In the genomic region with DNA sequence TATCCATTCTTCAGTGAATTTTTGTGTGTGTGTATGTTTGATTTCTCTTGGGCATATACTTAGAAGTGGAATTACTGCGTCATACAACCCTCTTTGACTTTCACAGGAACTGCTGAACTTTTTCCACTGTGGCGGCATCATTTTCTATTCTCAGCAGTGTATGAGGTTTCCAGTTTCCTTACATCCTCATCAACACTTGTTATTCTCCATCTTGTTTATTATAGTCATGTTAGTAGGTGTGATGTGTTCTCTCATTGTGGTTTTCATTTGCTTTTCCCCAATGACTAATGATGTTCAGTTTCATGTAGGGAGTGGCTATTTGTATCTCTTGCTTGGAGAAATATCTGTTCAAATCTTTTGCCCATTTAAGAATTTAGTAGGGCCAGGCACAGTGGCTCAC, we compare ENCODE assay signal across 13 cellular contexts. TPM values are rescaled to one million over a fixed set of nuclear protein-coding genes. Genes with fewer than 3 reads are reported as not detected.
DNase-seq lines count a peak whose midpoint lies in the region; ATAC-seq, FAIRE-seq and TF ChIP-seq lines count a peak whose summit lies in the region.
"Had no signal": no experiment of that assay in that cellular context is flagged by ENCODE, and none has a peak within 500 bp of the region (broad histone marks: within the 10 kb centered on the region; RNA-seq: fewer than 3 reads in every experiment).

No MANE protein-coding gene starts in this region.

- no peaks in the 10 kb centered on the region for H3K9me3 Mint-ChIP-seq in T-helper 2 cell treated with Interferon-gamma antibody and Interleukin-4, amounts not matched to agents 5 μg/mL and 100 μg/mL, for 36 hours
- H3K9me3 Mint-ChIP-seq in progenitor cell of endocrine pancreas (ENCODE audit: low read depth): no peaks in the 10 kb centered on the region

- H3K36me3 Mint-ChIP-seq in T-helper 2 cell treated with Interferon-gamma antibody and Interleukin-4, amounts not matched to agents 5 μg/mL and 100 μg/mL, for 36 hours (ENCODE audit: low read depth): peaks cover 27% of the 10 kb centered on the region
- H3K36me3 Mint-ChIP-seq in progenitor cell of endocrine pancreas (ENCODE audit: insufficient read depth): peaks cover 16% of the 10 kb centered on the region

- FAIRE-seq in K562 (lab: Jason Lieb, UNC) (no peak), pancreas (lab: Jason Lieb, UNC) (no peak)

- intact Hi-C loops in K562 (cut with micrococcal nuclease) (loop anchor here (10.0 kb wide), 1 partner anchor 202 kb away; no protein-coding TSS in a partner anchor), pancreas (cut with DNase I) (no loop called here), thyroid gland (cut with DNase I) (no loop called here)

- POLR2A ChIA-PET in K562 (lab: Yijun Ruan, JAX): no interaction called here

- WGBS in K562 (ENCODE audit: insufficient coverage, low coverage, missing lambda C conversion rate): 100% methylated on average over 2 of the region's 2 CpGs
- 95 to 96% methylated on average over 2 of the region's 2 CpGs for WGBS in pancreas, 2 donors
- WGBS in thyroid gland, 2 donors: 88 to 97% methylated on average over 2 of the region's 2 CpGs

- peaks cover 49% of the 10 kb centered on the region for H3K79me2 ChIP-seq in K562 (ENCODE audit: control insufficient read depth, insufficient read depth, low read length)

- BruUV-seq in K562 (replicated peaks; lab: Mats Ljungman, UMichigan): no TSS peak

- peaks cover 34% of the 10 kb centered on the region for H3K36me3 ChIP-seq in K562 (ENCODE audit: control insufficient read depth, insufficient read depth, low read length)
- H3K36me3 ChIP-seq in pancreas: peaks cover 0 to 14% (median 3%) of the 10 kb centered on the region in 3 donors
- H3K36me3 ChIP-seq in thyroid gland: peaks cover 14 to 15% of the 10 kb centered on the region in 2 donors

- H3K9me1 ChIP-seq in K562 (ENCODE audit: control insufficient read depth, insufficient read depth, low read length): no peaks in the 10 kb centered on the region

- H3K9me3 ChIP-seq in K562 (replicated peaks; ENCODE audit: control insufficient read depth, insufficient read depth, low read depth, low read length) (no peaks in the 10 kb centered on the region), pancreas (no peaks in the 10 kb centered on the region), thyroid gland (no peaks in the 10 kb centered on the region)
- H3K9me3 ChIP-seq: SJSA1 had no signal

- no peaks in the 10 kb centered on the region for H4K20me1 ChIP-seq in K562 (replicated peaks; ENCODE audit: control insufficient read depth, insufficient read depth, low read length)

- peak overlapping the region; percentile 44 for H3K4me3 Mint-ChIP-seq in T-helper 2 cell treated with Interferon-gamma antibody and Interleukin-4, amounts not matched to agents 5 μg/mL and 100 μg/mL, for 36 hours
- peak overlapping the region; percentile 52 for H3K4me3 Mint-ChIP-seq in progenitor cell of endocrine pancreas (ENCODE audit: low read depth)

- in situ Hi-C loops in K562 (cut with MboI): no loop called here

- H3K4me1 ChIP-seq in K562 (replicated peaks in 1 of 2; ENCODE audit: control insufficient read depth in 2 of 2, insufficient read depth in 2 of 2, low read length in 2 of 2) (peaks cover 23% of the 10 kb centered on the region in 2 experiments), pancreas (peaks cover 0 to 20% (median 0%) of the 10 kb centered on the region in 3 donors), thyroid gland (peaks cover 22 to 26% of the 10 kb centered on the region in 2 donors)

- TF ChIP-seq POLR2A in K562 (conservative IDR thresholded peaks at IDR 0.05): no peak
- no peak for TF ChIP-seq POLR2A in thyroid gland (IDR thresholded peaks at IDR 0.05)

- ATAC-seq in K562 (no peak), pancreas (no peak)
- ATAC-seq: right cardiac atrium had no signal

- H2AFZ ChIP-seq in K562 (ENCODE audit: low read depth, low read length): no peak overlapping the region

- CTCF ChIA-PET in K562 (lab: Yijun Ruan, JAX; ENCODE audit: low intra/inter-chr PET ratio): interaction anchor here (0.6 kb wide), 1 partner anchor 117 kb away, joined by 3 read pairs; no protein-coding TSS in a partner anchor

- H3K27me3 ChIP-seq in K562 (ENCODE audit: control insufficient read depth in 2 of 2, insufficient read depth in 2 of 2, low read length in 2 of 2): no peaks in the 10 kb centered on the region
- no peaks in the 10 kb centered on the region for H3K27me3 ChIP-seq in pancreas
- H3K27me3 ChIP-seq in thyroid gland: no peaks in the 10 kb centered on the region
- H3K27me3 ChIP-seq: SJSA1 had no signal

- no peak for TF ChIP-seq EP300 in K562 (IDR thresholded peaks at IDR 0.05; ENCODE audit: low read length)

- TF ChIP-seq CTCF in GM12865 (IDR thresholded peaks at IDR 0.05; ENCODE audit: insufficient read depth, low read depth, low read length, missing control alignments) (no peak), K562 (IDR thresholded peaks at IDR 0.05 in 2 of 3, conservative IDR thresholded peaks at IDR 0.05 in 1 of 3; ENCODE audit: insufficient read depth in 2 of 3, low read depth in 1 of 3, low read length in 3 of 3) (no peak), progenitor cell of endocrine pancreas (IDR thresholded peaks at IDR 0.05; ENCODE audit: unreplicated experiment) (no peak), pancreas (IDR thresholded peaks at IDR 0.05) (no peak), thyroid gland (IDR thresholded peaks at IDR 0.05) (no peak)

- no peak overlapping the region for H3K9ac ChIP-seq in K562 (ENCODE audit: insufficient read depth in 1 of 2, low read depth in 2 of 2, low read length in 2 of 2)

- peaks cover 31% of the 10 kb centered on the region for H3K4me1 Mint-ChIP-seq in T-helper 2 cell treated with Interferon-gamma antibody and Interleukin-4, amounts not matched to agents 5 μg/mL and 100 μg/mL, for 36 hours (ENCODE audit: low read depth)
- H3K4me1 Mint-ChIP-seq in progenitor cell of endocrine pancreas (ENCODE audit: low read depth): peaks cover 31% of the 10 kb centered on the region

- H3K27ac Mint-ChIP-seq in T-helper 2 cell treated with Interferon-gamma antibody and Interleukin-4, amounts not matched to agents 5 μg/mL and 100 μg/mL, for 36 hours: peak overlapping the region; percentile 93
- peak overlapping the region; percentile 13 for H3K27ac Mint-ChIP-seq in progenitor cell of endocrine pancreas

- TF ChIP-seq RAD21 in K562 (CRISPR knock-in tag; conservative IDR thresholded peaks at IDR 0.05 in 1 of 2, IDR thresholded peaks at IDR 0.05 in 1 of 2): no peak

- H3K4me3 ChIP-seq in GM12865 (ENCODE audit: low read depth, low read length) (no peak overlapping the region), K562 (no peak overlapping the region), pancreas (no peak overlapping the region), thyroid gland (replicated peaks in 1 of 3) (no peak overlapping the region)
- H3K4me3 ChIP-seq: SJSA1 had no signal

- H3K4me2 ChIP-seq in K562 (ENCODE audit: insufficient read depth, low read length): no peak overlapping the region; the same call in 1 of the 2 replicates

- DNase-seq in GM12865 (ENCODE audit: low read depth) (peak; percentile 38), K562 (ENCODE audit: extremely low read depth in 1 of 4, low spot score in 3 of 4) (no peak), progenitor cell of endocrine pancreas (ENCODE audit: low spot score, unreplicated experiment) (no peak), nucleus accumbens (lab: John Stamatoyannopoulos, UW) (no peak), pancreas (no peak), HuH-7.5 (ENCODE audit: low spot score) (no peak), thyroid gland (no peak)
- peak; percentile 73 for DNase-seq in T-helper 2 cell treated with Interferon-gamma antibody and Interleukin-4, amounts not matched to agents 5 μg/mL and 100 μg/mL, for 36 hours (ENCODE audit: low spot score)
- DNase-seq: COR-L47, dermis blood vessel endothelial cell, NCI-H187, right cardiac atrium had no signal

- H3K27ac ChIP-seq in K562 (ENCODE audit: extremely low read depth, low read depth, low read length): no peak overlapping the region; the same call in 2 of the 3 replicates
- H3K27ac ChIP-seq in pancreas: no peak overlapping the region
- H3K27ac ChIP-seq in thyroid gland: no peak overlapping the region
- H3K27ac ChIP-seq: SJSA1 had no signal

- H3K27me3 Mint-ChIP-seq in T-helper 2 cell treated with Interferon-gamma antibody and Interleukin-4, amounts not matched to agents 5 μg/mL and 100 μg/mL, for 36 hours (ENCODE audit: low read depth): no peaks in the 10 kb centered on the region
- H3K27me3 Mint-ChIP-seq in progenitor cell of endocrine pancreas: no peaks in the 10 kb centered on the region

RNA-seq across cellular contexts. Expression of a gene that starts 2.6 kb away (rescaled TPM):
- 23.5 and 37.2 TPM in 2 replicates for total RNA-seq in K562 (2011; cell fraction: chromatin; rRNA removed; ENCODE audit: low replicate concordance)
- 21.8 and 28.7 TPM in 2 replicates for total RNA-seq in K562 (2011; cell fraction: nucleolus; rRNA removed)
- total RNA-seq in K562 (2011; cell fraction: nucleoplasm; rRNA removed): 13.2 and 19.8 TPM in 2 replicates
- total RNA-seq in K562 (2014; rRNA removed): 6.0 and 6.6 TPM in 2 replicates
- total RNA-seq in K562 (2014; rRNA removed; fragmentation: Illumina TruSeq; extraction: Trizol): 5.3 and 5.6 TPM in 2 replicates
- total RNA-seq in K562 (2015; rRNA removed; fragmentation: Illumina TruSeq; extraction: Trizol): 6.3 and 7.0 TPM in 2 replicates
- total RNA-seq in K562 (2021): 6.3 and 6.4 TPM in 2 replicates
- 2.7 and 3.4 TPM in 2 replicates for polyA plus RNA-seq in K562 (2011; rRNA removed)
- 2.5 and 2.8 TPM in 2 replicates for polyA plus RNA-seq in K562 (2011; cell fraction: cytosol; rRNA removed)
- 3.9 and 4.7 TPM in 2 replicates for polyA plus RNA-seq in K562 (2011; cell fraction: nucleus; rRNA removed)
- 3.0 and 3.1 TPM in 2 replicates for polyA plus RNA-seq in K562 (2012)
- 4.1 and 4.3 TPM in 2 replicates for polyA plus RNA-seq in K562 (2014; fragmentation: Illumina TruSeq; extraction: Trizol)
- polyA plus RNA-seq in K562 (2014; fragmentation: Nextera tagmentation; extraction: Ambion mirVana): under 1 TPM; 0.62 to 0.70 TPM
- 3.7 and 5.1 TPM in 2 replicates for polyA plus RNA-seq in K562 (2014; rRNA removed)
- 13.0 and 14.1 TPM in 2 replicates for polyA minus RNA-seq in K562 (2011; rRNA and poly(A)+ RNA removed)
- polyA minus RNA-seq in K562 (2011; cell fraction: cytosol; rRNA and poly(A)+ RNA removed): 5.1 and 5.7 TPM in 2 replicates
- polyA minus RNA-seq in K562 (2011; cell fraction: nucleus; rRNA and poly(A)+ RNA removed): 9.2 and 10.7 TPM in 2 replicates
- 12.4 and 12.7 TPM in 2 replicates for total RNA-seq in progenitor cell of endocrine pancreas
- 1 to 10 TPM; 3.6 to 5.2 (median 4.4) TPM for total RNA-seq in pancreas
- 1 to 10 TPM; 3.4 to 4.1 TPM for polyA plus RNA-seq in pancreas
- 10 to 100 TPM; 10.6 to 19.4 (median 15.9) TPM for total RNA-seq in thyroid gland

RNA-seq across cellular contexts. Expression of a gene that starts 24.4 kb away (rescaled TPM):
- total RNA-seq in K562 (2011; cell fraction: chromatin; rRNA removed; ENCODE audit: low replicate concordance): 400 and 555 TPM in 2 replicates
- total RNA-seq in K562 (2011; cell fraction: nucleolus; rRNA removed): 648 and 678 TPM in 2 replicates
- total RNA-seq in K562 (2011; cell fraction: nucleoplasm; rRNA removed): 701 and 1,157 TPM in 2 replicates
- 1,796 and 1,973 TPM in 2 replicates for total RNA-seq in K562 (2014; rRNA removed)
- total RNA-seq in K562 (2014; rRNA removed; fragmentation: Illumina TruSeq; extraction: Trizol): 2,499 and 2,531 TPM in 2 replicates
- 3,220 and 3,261 TPM in 2 replicates for total RNA-seq in K562 (2015; rRNA removed; fragmentation: Illumina TruSeq; extraction: Trizol)
- 1,614 and 1,743 TPM in 2 replicates for total RNA-seq in K562 (2021)
- polyA plus RNA-seq in K562 (2011; rRNA removed): 2,587 and 3,088 TPM in 2 replicates
- 2,689 and 4,292 TPM in 2 replicates for polyA plus RNA-seq in K562 (2011; cell fraction: cytosol; rRNA removed)
- polyA plus RNA-seq in K562 (2011; cell fraction: nucleus; rRNA removed): 951 and 1,340 TPM in 2 replicates
- 1,770 and 3,341 TPM in 2 replicates for polyA plus RNA-seq in K562 (2012)
- 4,080 and 4,558 TPM in 2 replicates for polyA plus RNA-seq in K562 (2014; fragmentation: Illumina TruSeq; extraction: Trizol)
- 1,000 to 10,000 TPM; 2,219 to 2,376 TPM for polyA plus RNA-seq in K562 (2014; fragmentation: Nextera tagmentation; extraction: Ambion mirVana)
- 2,953 and 3,005 TPM in 2 replicates for polyA plus RNA-seq in K562 (2014; rRNA removed)
- 933 and 1,147 TPM in 2 replicates for polyA minus RNA-seq in K562 (2011; rRNA and poly(A)+ RNA removed)
- polyA minus RNA-seq in K562 (2011; cell fraction: cytosol; rRNA and poly(A)+ RNA removed): 732 and 781 TPM in 2 replicates
- polyA minus RNA-seq in K562 (2011; cell fraction: nucleus; rRNA and poly(A)+ RNA removed): 303 and 594 TPM in 2 replicates
- 1,044 and 1,067 TPM in 2 replicates for total RNA-seq in progenitor cell of endocrine pancreas
- 1,000 to 10,000 TPM in 3 of 6 donors, 100 to 1,000 TPM in 3; 746 to 1,435 (median 897) TPM for total RNA-seq in pancreas
- polyA plus RNA-seq in pancreas: 1,000 to 10,000 TPM; 1,882 to 2,729 TPM
- total RNA-seq in thyroid gland: 1,000 to 10,000 TPM; 1,286 to 2,844 (median 1,849) TPM

RNA-seq across cellular contexts. Expression of a gene that starts 24.6 kb away (rescaled TPM):
- total RNA-seq in K562 (2011; cell fraction: chromatin; rRNA removed; ENCODE audit: low replicate concordance): 55.1 and 93.1 TPM in 2 replicates
- total RNA-seq in K562 (2011; cell fraction: nucleolus; rRNA removed): 44.6 and 44.7 TPM in 2 replicates
- total RNA-seq in K562 (2011; cell fraction: nucleoplasm; rRNA removed): 34.8 and 38.2 TPM in 2 replicates
- total RNA-seq in K562 (2014; rRNA removed): 9.0 and 9.9 TPM in 2 replicates
- 3.2 and 4.1 TPM in 2 replicates for total RNA-seq in K562 (2014; rRNA removed; fragmentation: Illumina TruSeq; extraction: Trizol)
- 4.6 and 5.5 TPM in 2 replicates for total RNA-seq in K562 (2015; rRNA removed; fragmentation: Illumina TruSeq; extraction: Trizol)
- total RNA-seq in K562 (2021): 16.2 and 16.9 TPM in 2 replicates
- polyA plus RNA-seq in K562 (2011; rRNA removed): 4.7 and 6.1 TPM in 2 replicates
- 3.1 and 6.4 TPM in 2 replicates for polyA plus RNA-seq in K562 (2011; cell fraction: cytosol; rRNA removed)
- 20.1 and 28.5 TPM in 2 replicates for polyA plus RNA-seq in K562 (2011; cell fraction: nucleus; rRNA removed)
- 6.8 and 13.7 TPM in 2 replicates for polyA plus RNA-seq in K562 (2012)
- polyA plus RNA-seq in K562 (2014; fragmentation: Illumina TruSeq; extraction: Trizol): 6.2 and 7.4 TPM in 2 replicates
- under 1 TPM; 0.07 to 0.32 TPM for polyA plus RNA-seq in K562 (2014; fragmentation: Nextera tagmentation; extraction: Ambion mirVana)
- 8.5 and 11.3 TPM in 2 replicates for polyA plus RNA-seq in K562 (2014; rRNA removed)
- polyA minus RNA-seq in K562 (2011; rRNA and poly(A)+ RNA removed): 8.0 and 9.1 TPM in 2 replicates
- polyA minus RNA-seq in K562 (2011; cell fraction: cytosol; rRNA and poly(A)+ RNA removed): 5.1 and 7.0 TPM in 2 replicates
- 14.7 and 16.1 TPM in 2 replicates for polyA minus RNA-seq in K562 (2011; cell fraction: nucleus; rRNA and poly(A)+ RNA removed)
- 28.5 TPM in 2 replicates for total RNA-seq in progenitor cell of endocrine pancreas
- total RNA-seq in pancreas: 10 to 100 TPM in 1 of 6 donors, 1 to 10 TPM in 5; 4.3 to 12.4 (median 6.9) TPM
- polyA plus RNA-seq in pancreas: 10 to 100 TPM; 21.9 to 24.9 TPM
- 10 to 100 TPM; 13.7 to 19.6 (median 16.3) TPM for total RNA-seq in thyroid gland

RNA-seq across cellular contexts. Expression of a gene that starts 29.8 kb away (rescaled TPM):
- 9.0 and 31.6 TPM in 2 replicates for total RNA-seq in K562 (2011; cell fraction: chromatin; rRNA removed; ENCODE audit: low replicate concordance)
- 24.8 and 24.9 TPM in 2 replicates for total RNA-seq in K562 (2011; cell fraction: nucleolus; rRNA removed)
- 12.1 and 16.1 TPM in 2 replicates for total RNA-seq in K562 (2011; cell fraction: nucleoplasm; rRNA removed)
- total RNA-seq in K562 (2014; rRNA removed): 9.7 and 12.6 TPM in 2 replicates
- 1.6 and 2.4 TPM in 2 replicates for total RNA-seq in K562 (2014; rRNA removed; fragmentation: Illumina TruSeq; extraction: Trizol)
- 5.2 and 6.7 TPM in 2 replicates for total RNA-seq in K562 (2015; rRNA removed; fragmentation: Illumina TruSeq; extraction: Trizol)
- total RNA-seq in K562 (2021): 10.3 and 12.9 TPM in 2 replicates
- polyA plus RNA-seq in K562 (2011; rRNA removed): 5.4 and 8.1 TPM in 2 replicates
- polyA plus RNA-seq in K562 (2011; cell fraction: cytosol; rRNA removed): 7.3 and 17.7 TPM in 2 replicates
- polyA plus RNA-seq in K562 (2011; cell fraction: nucleus; rRNA removed): 22.0 and 29.9 TPM in 2 replicates
- 6.4 and 7.8 TPM in 2 replicates for polyA plus RNA-seq in K562 (2012)
- 3.6 and 6.2 TPM in 2 replicates for polyA plus RNA-seq in K562 (2014; fragmentation: Illumina TruSeq; extraction: Trizol)
- 1 to 10 TPM in 1 of 2 experiments, under 1 TPM in 1; 0.13 to 1.1 TPM for polyA plus RNA-seq in K562 (2014; fragmentation: Nextera tagmentation; extraction: Ambion mirVana)
- 9.9 and 10.4 TPM in 2 replicates for polyA plus RNA-seq in K562 (2014; rRNA removed)
- 2.7 and 2.9 TPM in 2 replicates for polyA minus RNA-seq in K562 (2011; rRNA and poly(A)+ RNA removed)
- 6.7 and 7.1 TPM in 2 replicates for polyA minus RNA-seq in K562 (2011; cell fraction: cytosol; rRNA and poly(A)+ RNA removed)
- 8.3 and 8.9 TPM in 2 replicates for polyA minus RNA-seq in K562 (2011; cell fraction: nucleus; rRNA and poly(A)+ RNA removed)
- 48.0 and 50.7 TPM in 2 replicates for total RNA-seq in progenitor cell of endocrine pancreas
- total RNA-seq in pancreas: 10 to 100 TPM in 1 of 6 donors, 1 to 10 TPM in 5; 5.5 to 10.5 (median 6.8) TPM
- 10 to 100 TPM; 15.3 to 18.9 TPM for polyA plus RNA-seq in pancreas
- total RNA-seq in thyroid gland: 10 to 100 TPM; 25.4 to 38.2 (median 29.9) TPM

Comparison
In these comparisons a context has a peak if more than half of its experiments do, and no peak if none do; other contexts are left out.
1. DNase-seq: peak in GM12865 (single experiment) and T-helper 2 cell treated with Interferon-gamma antibody and Interleukin-4, amounts not matched to agents 5 μg/mL and 100 μg/mL, for 36 hours (single experiment); none in K562 (0 of 4), progenitor cell of endocrine pancreas (single experiment), nucleus accumbens (0 of 56), pancreas (0 of 6), HuH-7.5 (single experiment) and thyroid gland (0 of 2).